Comparison of ENCODE assay signal across 10 cellular contexts in genomic region chr10:121696854-121697253, GRCh38.
DNase-seq lines count a peak whose midpoint lies in the region; ATAC-seq, FAIRE-seq and TF ChIP-seq lines count a peak whose summit lies in the region.
"Had no signal": no experiment of that assay in that cellular context is flagged by ENCODE, and none has a peak within 500 bp of the region (broad histone marks: within the 10 kb centered on the region; RNA-seq: fewer than 3 reads in every experiment).

No MANE protein-coding gene starts in this region.

- H3K9me3 Mint-ChIP-seq in endodermal cell: peaks cover 7% of the 10 kb centered on the region

- peak; percentile 82 for TF ChIP-seq CTCF in endodermal cell (conservative IDR thresholded peaks at IDR 0.05)
- TF ChIP-seq CTCF in omental fat pad (IDR thresholded peaks at IDR 0.05): no peak

- H3K9me3 ChIP-seq in endodermal cell (ENCODE audit: control insufficient read depth, low read length) (no peaks in the 10 kb centered on the region), small intestine (ENCODE audit: control insufficient read depth, low read depth) (no peaks in the 10 kb centered on the region)
- H3K9me3 ChIP-seq: SJSA1 had no signal

- 94 to 95% methylated on average over 2 to 3 of the region's 3 CpGs for WGBS in endodermal cell (ENCODE audit: insufficient coverage in 1 of 2, insufficient read length in 1 of 2), 2 experiments
- WGBS in small intestine, 3 donors: 75 to 79% (median 78%) methylated on average over 3 of the region's 3 CpGs

- H3K4me3 ChIP-seq in endodermal cell (ENCODE audit: low read length): no peak overlapping the region
- no peak overlapping the region for H3K4me3 ChIP-seq in small intestine (ENCODE audit: low read depth in 1 of 2, low read length in 2 of 2)
- H3K4me3 ChIP-seq: SJSA1 had no signal

- H3K9ac ChIP-seq in endodermal cell (ENCODE audit: extremely low read depth, low read length, poor library complexity, severe bottlenecking): no peak overlapping the region

- H3K4me1 ChIP-seq in endodermal cell (ENCODE audit: control insufficient read depth, insufficient read depth, low read length) (no peaks in the 10 kb centered on the region), small intestine (ENCODE audit: control insufficient read depth in 2 of 2, insufficient read depth in 1 of 2, low read depth in 1 of 2, low read length in 1 of 2) (no peaks in the 10 kb centered on the region)
- H3K4me1 ChIP-seq: SJSA1 had no signal

- no peaks in the 10 kb centered on the region for H3K27me3 Mint-ChIP-seq in endodermal cell (ENCODE audit: insufficient read depth)
- H3K27me3 Mint-ChIP-seq: CD4-positive, CD25-positive, alpha-beta regulatory T cell had no signal

- H3K4me3 Mint-ChIP-seq in endodermal cell: no peak overlapping the region
- H3K4me3 Mint-ChIP-seq: CD4-positive, CD25-positive, alpha-beta regulatory T cell had no signal

- DNase-seq in NCI-H2171 treated with DMSO at 0.1 percent for 48 hours (lab: John Stamatoyannopoulos, UW): peak; percentile 7
- no peak for DNase-seq in NCI-H2171 (lab: John Stamatoyannopoulos, UW)
- peak; percentile 10 for DNase-seq in M059J (ENCODE audit: low read depth)
- DNase-seq in endodermal cell: peak; percentile 93
- DNase-seq in small intestine: peak; percentile 36
- no peak for DNase-seq in NCI-H1092 (lab: John Stamatoyannopoulos, UW)
- no peak for DNase-seq in omental fat pad (ENCODE audit: low spot score)

- H3K36me3 ChIP-seq in endodermal cell (ENCODE audit: control insufficient read depth, insufficient read depth, low read length) (no peaks in the 10 kb centered on the region), small intestine (ENCODE audit: control insufficient read depth in 2 of 2, insufficient read depth in 2 of 2, low read length in 2 of 2) (no peaks in the 10 kb centered on the region)
- H3K36me3 ChIP-seq: SJSA1 had no signal

- ATAC-seq in GM21390 (IDR thresholded peaks at IDR 0.05; ENCODE audit: unreplicated experiment) (no peak), omental fat pad (ENCODE audit: low FRiP score) (no peak)

- H3K4me1 Mint-ChIP-seq in endodermal cell: peaks cover 4% of the 10 kb centered on the region
- H3K4me1 Mint-ChIP-seq: CD4-positive, CD25-positive, alpha-beta regulatory T cell had no signal

- H3K27me3 ChIP-seq in endodermal cell (ENCODE audit: control insufficient read depth, insufficient read depth, low read length, poor library complexity, severe bottlenecking) (no peaks in the 10 kb centered on the region), small intestine (ENCODE audit: control insufficient read depth in 2 of 2, insufficient read depth in 2 of 2, low read length in 2 of 2) (no peaks in the 10 kb centered on the region)
- H3K27me3 ChIP-seq: SJSA1 had no signal

- no peaks in the 10 kb centered on the region for H3K36me3 Mint-ChIP-seq in endodermal cell (ENCODE audit: low read depth)
- H3K36me3 Mint-ChIP-seq: CD4-positive, CD25-positive, alpha-beta regulatory T cell had no signal

- H3K27ac ChIP-seq in endodermal cell (ENCODE audit: low read depth, low read length) (no peak overlapping the region), small intestine (ENCODE audit: low read depth in 1 of 2, low read length in 1 of 2) (no peak overlapping the region)
- H3K27ac ChIP-seq: SJSA1 had no signal

- H3K27ac Mint-ChIP-seq in endodermal cell: no peak overlapping the region
- H3K27ac Mint-ChIP-seq: CD4-positive, CD25-positive, alpha-beta regulatory T cell had no signal

- FAIRE-seq in small intestine (lab: Jason Lieb, UNC): no peak

Comparison
In these comparisons a context has a peak if more than half of its experiments do, and no peak if none do; other contexts are left out.
1. DNase-seq: peak in NCI-H2171 treated with DMSO at 0.1 percent for 48 hours (single experiment), M059J (single experiment), endodermal cell (single experiment) and small intestine (single experiment); none in NCI-H2171 (single experiment), NCI-H1092 (single experiment) and omental fat pad (single experiment).